In genomic region chr12:70556179-70556869, GRCh38 we compare ENCODE assay signal across 14 cellular contexts.
"Had no signal": no experiment of that assay in that cellular context is flagged by ENCODE, and none has a peak within 500 bp of the region (broad histone marks: within the 10 kb centered on the region; RNA-seq: fewer than 3 reads in every experiment).

No MANE protein-coding gene starts in this region.

- H3K27ac ChIP-seq: esophagus squamous epithelium had no signal

- H3K9me3 ChIP-seq: esophagus squamous epithelium, upper lobe of left lung had no signal

- H3K4me1 ChIP-seq: esophagus squamous epithelium had no signal

- H3K27me3 ChIP-seq: upper lobe of left lung had no signal

- H3K4me3 ChIP-seq: esophagus squamous epithelium, lung, upper lobe of left lung had no signal

- H3K36me3 ChIP-seq: esophagus squamous epithelium had no signal

- ATAC-seq: activated CD4-positive, alpha-beta T cell treated with anti-CD3 and anti-CD28 coated beads for 36 hours; activated CD8-positive, alpha-beta memory T cell treated with anti-CD3 and anti-CD28 coated beads, Interleukin-2, amount 10 ng/mL, durations not matched to agents 7 days and 5 days had no signal

- DNase-seq: activated CD4-positive, alpha-beta memory T cell treated with anti-CD3 and anti-CD28 coated beads, Interleukin-2, amount 10 ng/mL, durations not matched to agents 7 days and 5 days; activated CD4-positive, alpha-beta T cell treated with anti-CD3 and anti-CD28 coated beads for 36 hours; activated CD8-positive, alpha-beta memory T cell treated with anti-CD3 and anti-CD28 coated beads, Interleukin-2, amount 10 ng/mL, durations not matched to agents 7 days and 5 days; effector CD4-positive, alpha-beta T cell; esophagus squamous epithelium; midbrain; occipital lobe; posterior cingulate gyrus; stimulated activated CD4-positive, alpha-beta T cell treated with anti-CD3 and anti-CD28 coated beads, Interleukin-12 subunit alpha, Interleukin-12 subunit beta, amount 100 ng/mL, for 4 hours; stimulated activated CD4-positive, alpha-beta T cell treated with anti-CD3 and anti-CD28 coated beads, Interleukin-1b, Interleukin-23, amount 100 ng/mL, for 48 hours; stimulated activated naive CD4-positive, alpha-beta T cell treated with Interleukin-2 at 50 U/mL for 16 hours; SW 1271; upper lobe of left lung had no signal
